In the genomic region with DNA sequence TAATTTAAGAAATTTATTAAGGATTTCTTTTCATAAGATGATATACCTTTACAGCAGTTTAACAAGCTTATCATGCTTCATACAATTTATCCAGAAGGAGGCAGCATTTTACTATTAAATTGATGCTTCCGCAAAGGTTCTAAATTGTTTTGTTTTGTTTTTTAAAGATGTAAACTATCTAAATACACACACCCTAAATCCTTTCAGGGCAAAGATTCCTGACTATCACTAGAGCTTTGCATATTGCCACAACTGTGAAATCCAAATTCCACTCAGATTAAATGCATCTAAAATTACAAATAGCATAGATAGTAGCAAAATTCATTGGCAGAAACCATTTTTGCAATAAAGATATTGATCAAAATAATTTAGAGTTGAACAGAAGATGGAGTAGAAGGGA, we compare ENCODE assay signal across 8 cellular contexts. TPM values are rescaled to one million over a fixed set of nuclear protein-coding genes. Genes with fewer than 3 reads are reported as not detected.
A peak's percentile ranks its signal among the peaks of the same experiment; 100 is the strongest.
DNase-seq lines count a peak whose midpoint lies in the region; ATAC-seq and TF ChIP-seq lines count a peak whose summit lies in the region.

No MANE protein-coding gene starts in this region.

- no peaks in the 10 kb centered on the region for H3K9me3 Mint-ChIP-seq in endothelial cell (ENCODE audit: unreplicated experiment)

- no peak overlapping the region for H3K27ac Mint-ChIP-seq in endothelial cell (ENCODE audit: unreplicated experiment)

- ATAC-seq in HG02623 (IDR thresholded peaks at IDR 0.05; ENCODE audit: unreplicated experiment) (no peak), esophagus mucosa (no peak)

- H3K4me3 Mint-ChIP-seq in endothelial cell (ENCODE audit: unreplicated experiment), result no peak overlapping the region

- TF ChIP-seq CTCF in endothelial cell (IDR thresholded peaks at IDR 0.05; ENCODE audit: unreplicated experiment), result peak; percentile 39
- TF ChIP-seq CTCF in retinal pigment epithelial cell (conservative IDR thresholded peaks at IDR 0.05; ENCODE audit: low read depth, low read length), result peak; percentile 53

- no peaks in the 10 kb centered on the region for H3K4me1 Mint-ChIP-seq in endothelial cell (ENCODE audit: unreplicated experiment)

- DNase-seq in GM03348 (ENCODE audit: low spot score), result peak; percentile 49
- peak; percentile 7 for DNase-seq in NCI-H526 treated with DMSO at 0.1 percent for 48 hours (lab: John Stamatoyannopoulos, UW)
- no peak for DNase-seq in endothelial cell (ENCODE audit: low spot score)
- no peak for DNase-seq in retinal pigment epithelial cell (ENCODE audit: low read depth)
- DNase-seq in HK-2 (ENCODE audit: unreplicated experiment), result no peak
- no peak for DNase-seq in islet precursor cell

- H3K4me3 ChIP-seq in retinal pigment epithelial cell (ENCODE audit: low read length), result no peak overlapping the region

- no peaks in the 10 kb centered on the region for H3K27me3 Mint-ChIP-seq in endothelial cell (ENCODE audit: unreplicated experiment)

- H3K36me3 Mint-ChIP-seq in endothelial cell (ENCODE audit: low read depth, unreplicated experiment), result no peaks in the 10 kb centered on the region

RNA-seq across cellular contexts. Expression of a gene that starts 44.5 kb away (rescaled TPM):
- 132 TPM for total RNA-seq in endothelial cell (ENCODE audit: unreplicated experiment)
- total RNA-seq in esophagus mucosa, result 59.5 TPM

Comparison
In these comparisons a context has a peak if more than half of its experiments do, and no peak if none do; other contexts are left out.
1. DNase-seq: peak in GM03348 (single experiment) and NCI-H526 treated with DMSO at 0.1 percent for 48 hours (single experiment); none in endothelial cell (single experiment), retinal pigment epithelial cell (single experiment), HK-2 (single experiment) and islet precursor cell (single experiment).